24 cellular contexts compared by ENCODE assay signal in genomic region chr7:40619647-40620046, GRCh38.
"Had no signal": no experiment of that assay in that cellular context is flagged by ENCODE, and none has a peak within 500 bp of the region (broad histone marks: within the 10 kb centered on the region; RNA-seq: fewer than 3 reads in every experiment).

No MANE protein-coding gene starts in this region.

- H3K27me3 Mint-ChIP-seq: dendritic cell treated with granulocyte-macrophage colony-stimulating factor and Interleukin-4, amounts not matched to agents 40 ng/mL and 50 ng/mL, for 4 days; effector memory CD8-positive, alpha-beta T cell had no signal

- H3K4me1 Mint-ChIP-seq: endodermal cell had no signal

- H3K36me3 ChIP-seq: colonic mucosa, esophagus muscularis mucosa, esophagus squamous epithelium, gastrocnemius medialis, gastroesophageal sphincter, heart left ventricle, heart right ventricle had no signal

- ATAC-seq: effector memory CD8-positive, alpha-beta T cell; esophagus mucosa; foreskin keratinocyte; gastrocnemius medialis; gastroesophageal sphincter; heart left ventricle; heart right ventricle had no signal

- H3K27me3 ChIP-seq: colonic mucosa, dorsolateral prefrontal cortex, esophagus muscularis mucosa, esophagus squamous epithelium, foreskin keratinocyte, gastrocnemius medialis, gastroesophageal sphincter, heart left ventricle, heart right ventricle had no signal

- H3K27ac Mint-ChIP-seq: dendritic cell treated with granulocyte-macrophage colony-stimulating factor and Interleukin-4, amounts not matched to agents 40 ng/mL and 50 ng/mL, for 4 days; effector memory CD8-positive, alpha-beta T cell; endodermal cell had no signal

- H3K9me3 Mint-ChIP-seq: dendritic cell treated with granulocyte-macrophage colony-stimulating factor and Interleukin-4, amounts not matched to agents 40 ng/mL and 50 ng/mL, for 4 days; endodermal cell had no signal

- H3K27ac ChIP-seq: colonic mucosa, coronary artery, dorsolateral prefrontal cortex, epithelial cell of prostate, esophagus muscularis mucosa, esophagus squamous epithelium, foreskin keratinocyte, gastrocnemius medialis, gastroesophageal sphincter, heart left ventricle, heart right ventricle had no signal

- H3K4me3 ChIP-seq: colonic mucosa, coronary artery, dorsolateral prefrontal cortex, esophagus muscularis mucosa, esophagus squamous epithelium, gastrocnemius medialis, gastroesophageal sphincter, heart left ventricle, heart right ventricle had no signal

- H3K4me1 ChIP-seq: colonic mucosa, esophagus muscularis mucosa, esophagus squamous epithelium, foreskin keratinocyte, gastrocnemius medialis, gastroesophageal sphincter, heart left ventricle, heart right ventricle had no signal

- H3K4me3 Mint-ChIP-seq: dendritic cell treated with granulocyte-macrophage colony-stimulating factor and Interleukin-4, amounts not matched to agents 40 ng/mL and 50 ng/mL, for 4 days; effector memory CD8-positive, alpha-beta T cell; endodermal cell had no signal

- DNase-seq: colonic mucosa; cortex of kidney; dermis blood vessel endothelial cell; dorsolateral prefrontal cortex; effector CD4-positive, alpha-beta T cell; effector CD8-positive, alpha-beta T cell; effector memory CD4-positive, alpha-beta T cell; effector memory CD8-positive, alpha-beta T cell; endodermal cell; erythroblast; esophagus squamous epithelium; foreskin keratinocyte; foreskin melanocyte; gastrocnemius medialis; glutamatergic neuron; head of caudate nucleus; heart left ventricle; heart right ventricle had no signal

- H3K9me3 ChIP-seq: colonic mucosa, esophagus muscularis mucosa, esophagus squamous epithelium, gastrocnemius medialis, gastroesophageal sphincter, heart left ventricle, heart right ventricle had no signal
